ENCODE assay signal across 12 cellular contexts in genomic region chr15:59292393-59292792, GRCh38.
A peak's percentile ranks its signal among the peaks of the same experiment; 100 is the strongest.
DNase-seq lines count a peak whose midpoint lies in the region; ATAC-seq, FAIRE-seq and TF ChIP-seq lines count a peak whose summit lies in the region.
"Had no signal": no experiment of that assay in that cellular context is flagged by ENCODE, and none has a peak within 500 bp of the region (broad histone marks: within the 10 kb centered on the region; RNA-seq: fewer than 3 reads in every experiment).

No MANE protein-coding gene starts in this region.

- H3K36me3 ChIP-seq in right atrium auricular region (no peaks in the 10 kb centered on the region), pancreas (no peaks in the 10 kb centered on the region)
- H3K36me3 ChIP-seq: BLaER1 treated with 17β-estradiol and CSF1 and Interleukin-3, amounts not matched to agents 10 nM and 100 nM had no signal

- H3K27ac ChIP-seq in right atrium auricular region (peak overlapping the region; percentile 12 to 35), pancreas (peak overlapping the region in 2 of 4 donors; percentile 42 to 63)
- H3K27ac ChIP-seq: BLaER1 treated with 17β-estradiol and CSF1 and Interleukin-3, amounts not matched to agents 10 nM and 100 nM had no signal

- no peaks in the 10 kb centered on the region for H3K27me3 ChIP-seq in right atrium auricular region
- H3K27me3 ChIP-seq in pancreas, result no peaks in the 10 kb centered on the region
- H3K27me3 ChIP-seq: BLaER1 treated with 17β-estradiol and CSF1 and Interleukin-3, amounts not matched to agents 10 nM and 100 nM had no signal

- intact Hi-C loops in pancreas (cut with DNase I), result no loop called here

- H3K4me3 ChIP-seq in GM12865 (ENCODE audit: low read depth, low read length) (peak overlapping the region; percentile 4; the same call in 1 of the 2 replicates), right atrium auricular region (no peak overlapping the region), pancreas (no peak overlapping the region)
- H3K4me3 ChIP-seq: BLaER1 treated with 17β-estradiol and CSF1 and Interleukin-3, amounts not matched to agents 10 nM and 100 nM; lung had no signal

- TF ChIP-seq CTCF in GM12865 (IDR thresholded peaks at IDR 0.05; ENCODE audit: insufficient read depth, low read depth, low read length, missing control alignments) (no peak), right atrium auricular region (IDR thresholded peaks at IDR 0.05) (no peak), pancreas (IDR thresholded peaks at IDR 0.05) (no peak)

- no peaks in the 10 kb centered on the region for H3K9me3 ChIP-seq in right atrium auricular region
- no peaks in the 10 kb centered on the region for H3K9me3 ChIP-seq in pancreas
- H3K9me3 ChIP-seq: BLaER1 treated with 17β-estradiol and CSF1 and Interleukin-3, amounts not matched to agents 10 nM and 100 nM had no signal

- peaks cover 0 to 33% of the 10 kb centered on the region in 2 donors for H3K4me1 ChIP-seq in right atrium auricular region
- peaks cover 0 to 6% (median 5%) of the 10 kb centered on the region in 3 donors for H3K4me1 ChIP-seq in pancreas

- DNase-seq in GM12865 (ENCODE audit: low read depth) (peak; percentile 52), amniotic epithelial cell (ENCODE audit: low read depth) (peak; percentile 44), right atrium auricular region (ENCODE audit: low spot score) (no peak), pancreas (peak in 1 of 6 donors; percentile 11)
- DNase-seq: NCI-H2171 treated with DMSO at 0.1 percent for 48 hours had no signal

- 67 to 71% methylated on average over 8 of the region's 8 CpGs for WGBS in pancreas, 2 donors

- ATAC-seq in pancreas, result peak in 3 of 4 donors; percentile 66 to 82 (median 81)
- ATAC-seq in GM21825 (IDR thresholded peaks at IDR 0.05; ENCODE audit: unreplicated experiment), result no peak
- ATAC-seq in HG03571 (IDR thresholded peaks at IDR 0.05; ENCODE audit: unreplicated experiment), result no peak
- no peak for ATAC-seq in GM18907 (IDR thresholded peaks at IDR 0.05; ENCODE audit: unreplicated experiment)
- ATAC-seq in HG03439 (IDR thresholded peaks at IDR 0.05; ENCODE audit: unreplicated experiment), result no peak

- FAIRE-seq in pancreas (lab: Jason Lieb, UNC), result no peak
- FAIRE-seq: GM12892 had no signal

Comparison
In these comparisons a context has a peak if more than half of its experiments do, and no peak if none do; other contexts are left out.
1. ATAC-seq: peak in pancreas (3 of 4); none in GM21825 (single experiment), HG03571 (single experiment), GM18907 (single experiment) and HG03439 (single experiment).